In genomic region chr3:70110066-70110465, GRCh38 we compare ENCODE assay signal across 29 cellular contexts.
"Had no signal": no experiment of that assay in that cellular context is flagged by ENCODE, and none has a peak within 500 bp of the region (broad histone marks: within the 10 kb centered on the region; RNA-seq: fewer than 3 reads in every experiment).

No MANE protein-coding gene starts in this region.

- H3K9me3 Mint-ChIP-seq: memory B cell; naive B cell; neural crest cell; stimulated activated memory B cell treated with anti-CD40 and anti-IgM and Interleukin-4, amounts not matched to agents 10 μg/mL and 1 μg/mL and 100 μg/mL, for 72 hours had no signal

- DNase-seq: cerebellar nuclear complex; cortex of kidney; effector CD4-positive, alpha-beta T cell; gastrocnemius medialis; heart left ventricle; islet precursor cell; kidney glomerular epithelial cell; left colon; left ventricle myocardium inferior; lower lobe of right lung; mucosa of descending colon; naive B cell; pancreas; right cardiac atrium; spleen; stimulated activated CD4-positive, alpha-beta T cell treated with anti-CD3 and anti-CD28 coated beads, Interleukin-4, amount 100 ng/mL, for 4 hours; stimulated activated naive CD8-positive, alpha-beta T cell treated with anti-CD3 and anti-CD28 coated beads, Interleukin-15, Interleukin-2, amounts not matched to agents 100 U/mL and 50 U/mL, for 24 hours; transverse colon; upper lobe of right lung; uterus had no signal

- H3K27ac ChIP-seq: gastrocnemius medialis, heart left ventricle, hepatocyte, left ventricle myocardium inferior, lower lobe of right lung, neutrophil, pancreas, skin epidermis, spleen, suprapubic skin, transverse colon, upper lobe of right lung, uterus had no signal

- H3K27me3 Mint-ChIP-seq: natural killer cell treated with Interleukin-12 subunit alpha and Interleukin-12 subunit beta and Interleukin-15 and Interleukin-18, amount 100 ng/mL, for 72 hours had no signal

- H3K36me3 Mint-ChIP-seq: memory B cell; naive B cell; natural killer cell treated with Interleukin-12 subunit alpha and Interleukin-12 subunit beta and Interleukin-15 and Interleukin-18, amount 100 ng/mL, for 72 hours; stimulated activated memory B cell treated with anti-CD40 and anti-IgM and Interleukin-4, amounts not matched to agents 10 μg/mL and 1 μg/mL and 100 μg/mL, for 72 hours had no signal

- ATAC-seq: gastrocnemius medialis; heart left ventricle; left colon; lower lobe of right lung; mucosa of descending colon; natural killer cell treated with Interleukin-12 subunit alpha and Interleukin-12 subunit beta and Interleukin-15 and Interleukin-18, amount 100 ng/mL, for 72 hours; pancreas; right cardiac atrium; stimulated activated memory B cell treated with anti-CD40 and anti-IgM and Interleukin-4, amounts not matched to agents 10 μg/mL and 1 μg/mL and 100 μg/mL, for 72 hours; stimulated activated naive CD8-positive, alpha-beta T cell treated with anti-CD3 and anti-CD28 coated beads, Interleukin-15, Interleukin-2, amounts not matched to agents 100 U/mL and 50 U/mL, for 24 hours; upper lobe of right lung had no signal

- H3K9me3 ChIP-seq: gastrocnemius medialis, heart left ventricle, left ventricle myocardium inferior, lower lobe of right lung, mucosa of descending colon, neutrophil, pancreas, spleen, suprapubic skin, transverse colon, upper lobe of right lung, uterus had no signal

- H3K27ac Mint-ChIP-seq: memory B cell; naive B cell; natural killer cell treated with Interleukin-12 subunit alpha and Interleukin-12 subunit beta and Interleukin-15 and Interleukin-18, amount 100 ng/mL, for 72 hours; progenitor cell of endocrine pancreas; stimulated activated memory B cell treated with anti-CD40 and anti-IgM and Interleukin-4, amounts not matched to agents 10 μg/mL and 1 μg/mL and 100 μg/mL, for 72 hours had no signal

- H3K4me3 ChIP-seq: gastrocnemius medialis, heart left ventricle, hepatocyte, left ventricle myocardium inferior, lower lobe of right lung, mucosa of descending colon, pancreas, skin epidermis, spleen, suprapubic skin, transverse colon, upper lobe of right lung, uterus had no signal

- H3K36me3 ChIP-seq: gastrocnemius medialis, heart left ventricle, left ventricle myocardium inferior, lower lobe of right lung, neutrophil, pancreas, spleen, suprapubic skin, transverse colon, upper lobe of right lung, uterus had no signal

- H3K4me3 Mint-ChIP-seq: memory B cell; naive B cell; natural killer cell treated with Interleukin-12 subunit alpha and Interleukin-12 subunit beta and Interleukin-15 and Interleukin-18, amount 100 ng/mL, for 72 hours; neural crest cell; stimulated activated memory B cell treated with anti-CD40 and anti-IgM and Interleukin-4, amounts not matched to agents 10 μg/mL and 1 μg/mL and 100 μg/mL, for 72 hours had no signal

- H3K4me2 ChIP-seq: hepatocyte had no signal

- H3K4me1 ChIP-seq: gastrocnemius medialis, heart left ventricle, left ventricle myocardium inferior, lower lobe of right lung, pancreas, spleen, suprapubic skin, transverse colon, upper lobe of right lung, uterus had no signal

- H2AFZ ChIP-seq: hepatocyte had no signal

- H3K27me3 ChIP-seq: gastrocnemius medialis, hepatocyte, neutrophil, spleen, transverse colon, upper lobe of right lung, uterus had no signal

- H3K4me1 Mint-ChIP-seq: memory B cell; naive B cell; stimulated activated memory B cell treated with anti-CD40 and anti-IgM and Interleukin-4, amounts not matched to agents 10 μg/mL and 1 μg/mL and 100 μg/mL, for 72 hours had no signal
